In genomic region chr11:111775024-111775710, GRCh38 we compare ENCODE assay signal across 19 cellular contexts. TPM values are rescaled to one million over a fixed set of nuclear protein-coding genes. Genes with fewer than 3 reads are reported as not detected.
DNase-seq lines count a peak whose midpoint lies in the region; ATAC-seq and TF ChIP-seq lines count a peak whose summit lies in the region.
"Had no signal": no experiment of that assay in that cellular context is flagged by ENCODE, and none has a peak within 500 bp of the region (broad histone marks: within the 10 kb centered on the region; RNA-seq: fewer than 3 reads in every experiment).

No MANE protein-coding gene starts in this region.

- H3K4me3 Mint-ChIP-seq in chondrocyte (ENCODE audit: unreplicated experiment), result no peak overlapping the region
- H3K4me3 Mint-ChIP-seq: activated naive CD4-positive, alpha-beta T cell treated with anti-CD3 and anti-CD28 coated beads, Interleukin-2, amount 50 U/mL, for 24 hours; naive thymus-derived CD8-positive, alpha-beta T cell had no signal

- intact Hi-C loops in sciatic nerve (cut with DNase I), result loop anchor here (5.0 kb wide), 2 partner anchors 173 to 1758 kb away; partner anchors contain the start of gene SIK2

- no peaks in the 10 kb centered on the region for H3K9me3 Mint-ChIP-seq in chondrocyte (ENCODE audit: low read depth)
- H3K9me3 Mint-ChIP-seq: activated naive CD4-positive, alpha-beta T cell treated with anti-CD3 and anti-CD28 coated beads, Interleukin-2, amount 50 U/mL, for 24 hours; naive thymus-derived CD8-positive, alpha-beta T cell had no signal

- H3K4me1 ChIP-seq in right atrium auricular region, result peaks cover 0 to 4% of the 10 kb centered on the region in 2 donors
- H3K4me1 ChIP-seq: sigmoid colon had no signal

- H3K27ac Mint-ChIP-seq in chondrocyte (ENCODE audit: unreplicated experiment), result peak overlapping the region; percentile 90
- H3K27ac Mint-ChIP-seq: activated naive CD4-positive, alpha-beta T cell treated with anti-CD3 and anti-CD28 coated beads, Interleukin-2, amount 50 U/mL, for 24 hours had no signal

- no peaks in the 10 kb centered on the region for H3K36me3 ChIP-seq in right atrium auricular region
- H3K36me3 ChIP-seq: sigmoid colon had no signal

- H3K36me3 Mint-ChIP-seq in chondrocyte (ENCODE audit: low read depth), result no peaks in the 10 kb centered on the region
- H3K36me3 Mint-ChIP-seq: activated naive CD4-positive, alpha-beta T cell treated with anti-CD3 and anti-CD28 coated beads, Interleukin-2, amount 50 U/mL, for 24 hours; naive thymus-derived CD8-positive, alpha-beta T cell had no signal

- H3K27ac ChIP-seq in right atrium auricular region, result peak overlapping the region; percentile 45 to 56

- H3K27me3 ChIP-seq in right atrium auricular region, result no peaks in the 10 kb centered on the region
- H3K27me3 ChIP-seq: sigmoid colon had no signal

- TF ChIP-seq CTCF in chondrocyte (IDR thresholded peaks at IDR 0.05), result no peak
- no peak for TF ChIP-seq CTCF in right atrium auricular region (IDR thresholded peaks at IDR 0.05)

- no peaks in the 10 kb centered on the region for H3K27me3 Mint-ChIP-seq in chondrocyte (ENCODE audit: low read depth)
- H3K27me3 Mint-ChIP-seq: activated naive CD4-positive, alpha-beta T cell treated with anti-CD3 and anti-CD28 coated beads, Interleukin-2, amount 50 U/mL, for 24 hours; naive thymus-derived CD8-positive, alpha-beta T cell had no signal

- DNase-seq in GM03348 (ENCODE audit: low spot score), result peak; percentile 3
- DNase-seq in chondrocyte (ENCODE audit: low spot score), result no peak
- peak; percentile 91 for DNase-seq in right atrium auricular region (ENCODE audit: low spot score)
- DNase-seq in sciatic nerve (ENCODE audit: low spot score), result no peak
- no peak for DNase-seq in NCI-H82 treated with DMSO at 0.1 percent for 48 hours (lab: John Stamatoyannopoulos, UW; ENCODE audit: unreplicated experiment)
- no peak for DNase-seq in activated naive CD4-positive, alpha-beta T cell treated with Interleukin-2 at 50 U/mL for 16 hours
- DNase-seq in GOT3 (lab: John Stamatoyannopoulos, UW), result no peak
- DNase-seq: cortex of kidney; islet precursor cell; naive thymus-derived CD8-positive, alpha-beta T cell; NCI-H1930; NCI-H526; RPMI8226; sigmoid colon; stimulated activated CD4-positive, alpha-beta T cell treated with anti-CD3 and anti-CD28 coated beads, Interleukin-4, amount 100 ng/mL, for 4 hours; stimulated activated naive CD4-positive, alpha-beta T cell had no signal

- H3K4me1 Mint-ChIP-seq in chondrocyte (ENCODE audit: low read depth), result peaks cover 28% of the 10 kb centered on the region
- H3K4me1 Mint-ChIP-seq: activated naive CD4-positive, alpha-beta T cell treated with anti-CD3 and anti-CD28 coated beads, Interleukin-2, amount 50 U/mL, for 24 hours had no signal

- no peaks in the 10 kb centered on the region for H3K9me3 ChIP-seq in right atrium auricular region
- H3K9me3 ChIP-seq: sigmoid colon had no signal

- ATAC-seq in sciatic nerve (peak; percentile 78), HG02798 (IDR thresholded peaks at IDR 0.05; ENCODE audit: poor library complexity, unreplicated experiment) (no peak)
- ATAC-seq: activated CD4-positive, CD25-positive, alpha-beta regulatory T cell treated with anti-CD3 and anti-CD28 coated beads, Interleukin-2, amount 50 U/mL, for 24 hours; naive thymus-derived CD8-positive, alpha-beta T cell had no signal

- H3K4me3 ChIP-seq in right atrium auricular region, result no peak overlapping the region
- H3K4me3 ChIP-seq: sigmoid colon had no signal

RNA-seq across cellular contexts. Expression of gene PPP2R1B, which starts 9.0 kb away (rescaled TPM):
- total RNA-seq in chondrocyte, result 17.2 to 27.3 TPM (median 18.5 TPM) in 3 replicates
- total RNA-seq in right atrium auricular region, result 10 to 100 TPM in 1 of 2 donors, 1 to 10 TPM in 1; 6.5 to 13.2 TPM
- total RNA-seq in sciatic nerve, result 37.7 TPM

Comparison
In these comparisons a context has a peak if more than half of its experiments do, and no peak if none do; other contexts are left out.
1. DNase-seq: peak in GM03348 (single experiment) and right atrium auricular region (single experiment); none in chondrocyte (single experiment), sciatic nerve (single experiment), NCI-H82 treated with DMSO at 0.1 percent for 48 hours (single experiment), activated naive CD4-positive, alpha-beta T cell treated with Interleukin-2 at 50 U/mL for 16 hours (single experiment) and GOT3 (single experiment).